Comparison of ENCODE assay signal across 8 cellular contexts in the genomic region with DNA sequence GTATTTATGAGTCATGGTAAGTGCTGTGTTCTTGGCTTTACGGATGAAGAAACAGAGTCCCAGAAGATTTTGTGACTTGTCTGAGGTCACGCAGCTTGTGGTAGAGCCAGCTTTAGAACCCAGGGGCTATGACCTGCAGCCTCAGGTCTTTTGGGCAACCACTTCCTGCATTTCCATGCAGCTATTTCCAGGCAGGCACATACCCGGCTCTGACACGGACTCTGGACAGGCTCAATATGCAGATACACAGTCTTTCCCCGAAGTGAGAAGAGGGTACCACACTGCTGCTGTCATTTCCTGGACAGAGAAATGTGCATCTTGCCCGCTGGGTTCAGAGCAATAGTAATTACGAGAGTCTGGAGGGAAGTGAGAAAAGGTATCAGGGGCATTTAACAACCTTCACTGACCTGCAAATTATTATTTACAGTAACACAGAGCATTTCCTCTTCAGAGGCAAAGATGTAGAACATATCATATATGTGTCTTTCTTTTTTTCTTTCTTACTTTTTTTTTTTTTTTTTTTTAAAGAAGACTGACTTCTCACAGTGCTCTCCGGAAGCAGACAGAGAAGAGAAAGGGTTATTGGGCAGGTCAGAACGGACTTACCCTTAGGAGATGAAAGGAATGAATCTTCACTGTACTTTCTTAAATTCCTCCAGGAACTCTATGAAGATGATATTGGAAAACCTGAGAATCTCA.
DNase-seq lines count a peak whose midpoint lies in the region; ATAC-seq, FAIRE-seq and TF ChIP-seq lines count a peak whose summit lies in the region.

No MANE protein-coding gene starts in this region.

- FAIRE-seq in GM12891 (lab: Jason Lieb, UNC) = peak; percentile 55

- H4K20me1 ChIP-seq in hepatocyte (ENCODE audit: insufficient read depth, poor library complexity, severe bottlenecking) = no peaks in the 10 kb centered on the region

- no peak for TF ChIP-seq CTCF in hepatocyte (IDR thresholded peaks at IDR 0.05; ENCODE audit: poor library complexity)

- peak overlapping the region; percentile 24 for H3K4me3 Mint-ChIP-seq in activated naive CD4-positive, alpha-beta T cell treated with anti-CD3 and anti-CD28 coated beads, Interleukin-2, amount 10 ng/mL, durations not matched to agents 7 days and 5 days

- no peaks in the 10 kb centered on the region for H3K27me3 ChIP-seq in hepatocyte

- H3K9me2 ChIP-seq in hepatocyte (replicated peaks; ENCODE audit: insufficient read depth) = no peaks in the 10 kb centered on the region

- no peaks in the 10 kb centered on the region for H3K4me1 ChIP-seq in hepatocyte (ENCODE audit: insufficient read depth)

- CTCF ChIA-PET in activated naive CD4-positive, alpha-beta T cell treated with anti-CD3 and anti-CD28 coated beads, Interleukin-2, amount 10 ng/mL, durations not matched to agents 7 days and 5 days (lab: Charles Lee) = interaction anchor here (0.6 to 3.4 kb wide), 3 partner anchors 11 to 676 kb away, joined by 3 to 11 read pairs (median 3); no protein-coding TSS in a partner anchor

- H3K4me1 Mint-ChIP-seq in activated naive CD4-positive, alpha-beta T cell treated with anti-CD3 and anti-CD28 coated beads, Interleukin-2, amount 10 ng/mL, durations not matched to agents 7 days and 5 days = peaks cover 40% of the 10 kb centered on the region

- TF ChIP-seq POLR2A in GM12891 (IDR thresholded peaks at IDR 0.05; ENCODE audit: low read depth, low read length) = no peak

- H3K4me2 ChIP-seq in hepatocyte = no peak overlapping the region

- H3K4me3 ChIP-seq in hepatocyte = no peak overlapping the region

- no peaks in the 10 kb centered on the region for H3K79me2 ChIP-seq in hepatocyte

- no peaks in the 10 kb centered on the region for H3K9me3 ChIP-seq in hepatocyte (ENCODE audit: low read depth)

- H3K9me3 Mint-ChIP-seq in activated naive CD4-positive, alpha-beta T cell treated with anti-CD3 and anti-CD28 coated beads, Interleukin-2, amount 10 ng/mL, durations not matched to agents 7 days and 5 days = peaks cover 1% of the 10 kb centered on the region

- peak; percentile 50 for DNase-seq in GM12891 (ENCODE audit: insufficient read length, low spot score)
- DNase-seq in Kasumi-1 (lab: John Stamatoyannopoulos, UW) = peak; percentile 50 to 61
- peak; percentile 49 for DNase-seq in activated naive CD4-positive, alpha-beta T cell treated with anti-CD3 and anti-CD28 coated beads, Interleukin-2, amount 10 ng/mL, durations not matched to agents 7 days and 5 days
- peak; percentile 39 to 57 for DNase-seq in stimulated activated CD8-positive, alpha-beta memory T cell treated with anti-CD3 and anti-CD28 coated beads, Interleukin-2, amount 100 ng/mL, for 48 hours (ENCODE audit: low read depth in 2 of 2)
- no peak for DNase-seq in NCI-H1417 treated with DMSO at 0.1 percent for 48 hours (lab: John Stamatoyannopoulos, UW)
- no peak for DNase-seq in hepatocyte (ENCODE audit: low spot score)
- DNase-seq in AG20443 (ENCODE audit: low spot score) = no peak

- no peak overlapping the region for H2AFZ ChIP-seq in hepatocyte

- WGBS in hepatocyte (ENCODE audit: low lambda C conversion rate, missing lambda C conversion rate) = 54% methylated on average over 9 of the region's 9 CpGs

- peak; percentile 95 for ATAC-seq in GM21528 (IDR thresholded peaks at IDR 0.05; ENCODE audit: low FRiP score, unreplicated experiment)

- H3K27ac Mint-ChIP-seq in activated naive CD4-positive, alpha-beta T cell treated with anti-CD3 and anti-CD28 coated beads, Interleukin-2, amount 10 ng/mL, durations not matched to agents 7 days and 5 days = no peak overlapping the region

- H3K36me3 Mint-ChIP-seq in activated naive CD4-positive, alpha-beta T cell treated with anti-CD3 and anti-CD28 coated beads, Interleukin-2, amount 10 ng/mL, durations not matched to agents 7 days and 5 days = no peaks in the 10 kb centered on the region

- no peak overlapping the region for H3K27ac ChIP-seq in hepatocyte

- H3K27me3 Mint-ChIP-seq in activated naive CD4-positive, alpha-beta T cell treated with anti-CD3 and anti-CD28 coated beads, Interleukin-2, amount 10 ng/mL, durations not matched to agents 7 days and 5 days = no peaks in the 10 kb centered on the region

- no peaks in the 10 kb centered on the region for H3K36me3 ChIP-seq in hepatocyte (replicated peaks; ENCODE audit: insufficient read depth, low read depth)

TF ChIP-seq in GM12891, 5 proteins besides CTCF, POLR2A, EP300 and RAD21:
- TF ChIP-seq PAX5 (IDR thresholded peaks at IDR 0.05; ENCODE audit: insufficient read depth, low read length, severe bottlenecking) (peak; percentile 9), POU2F2 (IDR thresholded peaks at IDR 0.05; ENCODE audit: low read depth, low read length) (peak; percentile 96), POLR2AphosphoS5 (IDR thresholded peaks at IDR 0.05; ENCODE audit: low read depth, low read length) (no peak), SPI1 (IDR thresholded peaks at IDR 0.05; ENCODE audit: low read depth, low read length) (peak; percentile 98), TAF1 (IDR thresholded peaks at IDR 0.05; ENCODE audit: low read depth, low read length) (no peak)

Comparison
In these comparisons a context has a peak if more than half of its experiments do, and no peak if none do; other contexts are left out.
1. DNase-seq: peak in GM12891 (single experiment), Kasumi-1 (2 of 2), activated naive CD4-positive, alpha-beta T cell treated with anti-CD3 and anti-CD28 coated beads, Interleukin-2, amount 10 ng/mL, durations not matched to agents 7 days and 5 days (single experiment) and stimulated activated CD8-positive, alpha-beta memory T cell treated with anti-CD3 and anti-CD28 coated beads, Interleukin-2, amount 100 ng/mL, for 48 hours (2 of 2); none in NCI-H1417 treated with DMSO at 0.1 percent for 48 hours (single experiment), hepatocyte (single experiment) and AG20443 (single experiment).